8 cellular contexts compared by ENCODE assay signal in the genomic region with DNA sequence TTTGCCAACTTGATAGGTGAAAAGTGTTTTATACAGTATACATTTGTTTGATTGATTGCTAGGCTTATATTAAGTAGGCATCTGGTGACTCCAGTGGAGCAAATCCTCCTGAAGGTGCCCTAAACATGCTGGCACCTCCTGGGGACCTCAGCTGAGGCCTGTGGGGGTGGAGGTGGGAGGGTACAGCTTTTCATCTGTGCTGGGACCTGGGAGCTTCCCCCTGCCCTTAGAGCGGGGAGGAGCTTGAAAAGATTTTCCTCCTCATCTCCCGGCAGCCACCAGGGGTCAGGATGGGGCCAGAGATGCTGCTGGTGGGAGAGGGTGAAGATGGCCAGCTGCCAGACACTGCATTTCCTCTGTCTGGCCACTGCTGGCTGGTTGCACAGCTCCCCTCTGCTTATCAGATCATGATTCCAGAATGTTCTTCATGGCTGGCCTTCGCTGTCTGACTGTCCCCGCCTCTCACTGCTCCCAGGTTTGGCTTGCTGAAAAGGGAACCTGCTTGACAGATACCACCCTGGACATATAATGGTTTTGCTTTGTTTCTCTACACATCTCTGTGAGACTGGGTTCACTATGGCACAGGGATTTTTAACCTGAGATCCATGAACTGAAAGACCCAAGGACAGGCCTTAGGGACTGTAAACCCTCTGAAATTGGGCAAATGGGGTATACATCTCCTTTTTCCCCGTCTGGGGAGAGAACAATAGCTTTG. TPM values are rescaled to one million over a fixed set of nuclear protein-coding genes. Genes with fewer than 3 reads are reported as not detected.
DNase-seq lines count a peak whose midpoint lies in the region; ATAC-seq and TF ChIP-seq lines count a peak whose summit lies in the region.

No MANE protein-coding gene starts in this region.

- H3K9me3 Mint-ChIP-seq in neural crest cell = peaks cover 9% of the 10 kb centered on the region
- H3K9me3 Mint-ChIP-seq in stimulated activated naive CD8-positive, alpha-beta T cell treated with anti-CD3 and anti-CD28 coated beads, Interleukin-15, amount 100 ng/mL, for 72 hours = no peaks in the 10 kb centered on the region

- H3K27me3 Mint-ChIP-seq in neural crest cell (ENCODE audit: low read depth) = peaks cover 43% of the 10 kb centered on the region
- peaks cover 23% of the 10 kb centered on the region for H3K27me3 Mint-ChIP-seq in stimulated activated naive CD8-positive, alpha-beta T cell treated with anti-CD3 and anti-CD28 coated beads, Interleukin-15, amount 100 ng/mL, for 72 hours

- no peak overlapping the region for H3K27ac ChIP-seq in fibroblast of lung (ENCODE audit: insufficient read depth, low read length)

- H3K9ac ChIP-seq in fibroblast of lung (ENCODE audit: insufficient read depth, low read length) = no peak overlapping the region

- H3K27ac Mint-ChIP-seq in neural crest cell (ENCODE audit: unreplicated experiment) = no peak overlapping the region
- H3K27ac Mint-ChIP-seq in stimulated activated naive CD8-positive, alpha-beta T cell treated with anti-CD3 and anti-CD28 coated beads, Interleukin-15, amount 100 ng/mL, for 72 hours = no peak overlapping the region

- no peaks in the 10 kb centered on the region for H3K36me3 ChIP-seq in H7 (replicated peaks; ENCODE audit: control insufficient read depth, insufficient read depth, low read length)
- no peaks in the 10 kb centered on the region for H3K36me3 ChIP-seq in fibroblast of lung (ENCODE audit: control insufficient read depth, insufficient read depth, low read length)

- no peak overlapping the region for H2AFZ ChIP-seq in fibroblast of lung (ENCODE audit: low read length)

- H3K4me1 ChIP-seq in fibroblast of lung (ENCODE audit: control insufficient read depth, extremely low read depth, insufficient read depth, low read length) = peaks cover 2% of the 10 kb centered on the region

- no peaks in the 10 kb centered on the region for H3K36me3 Mint-ChIP-seq in neural crest cell (ENCODE audit: low read depth)

- H3K4me1 Mint-ChIP-seq in neural crest cell = no peaks in the 10 kb centered on the region
- H3K4me1 Mint-ChIP-seq in stimulated activated naive CD8-positive, alpha-beta T cell treated with anti-CD3 and anti-CD28 coated beads, Interleukin-15, amount 100 ng/mL, for 72 hours = peaks cover 12% of the 10 kb centered on the region

- DNase-seq in EL (peak; percentile 85), H7 (peak; percentile 93), LNCaP clone FGC (ENCODE audit: low read depth) (peak; percentile 72), fibroblast of lung (ENCODE audit: low read depth in 2 of 2) (peak; percentile 80), neural crest cell (ENCODE audit: low read depth, low spot score) (peak; percentile 78)
- DNase-seq in activated T-cell treated with anti-CD3 and anti-CD28 coated beads, Interleukin-2, amount 50 U/mL, for 48 hours = peak; percentile 91
- peak; percentile 79 to 86 for DNase-seq in stimulated activated naive CD8-positive, alpha-beta T cell treated with anti-CD3 and anti-CD28 coated beads, Interleukin-15, amount 100 ng/mL, for 72 hours

- H3K9me3 ChIP-seq in fibroblast of lung (ENCODE audit: control insufficient read depth, insufficient read depth, low read depth, low read length) = no peaks in the 10 kb centered on the region

- peak; percentile 100 for ATAC-seq in stimulated activated naive CD8-positive, alpha-beta T cell treated with anti-CD3 and anti-CD28 coated beads, Interleukin-15, amount 100 ng/mL, for 72 hours

- TF ChIP-seq CTCF in LNCaP clone FGC (IDR thresholded peaks at IDR 0.05; ENCODE audit: control insufficient read depth, extremely low read depth, insufficient read depth) (peak; percentile 87), fibroblast of lung (conservative IDR thresholded peaks at IDR 0.05 in 1 of 2, IDR thresholded peaks at IDR 0.05 in 1 of 2; ENCODE audit: low read depth in 1 of 2, low read length in 2 of 2) (peak; percentile 51 to 74), neural crest cell (conservative IDR thresholded peaks at IDR 0.05) (peak; percentile 89)

- no peaks in the 10 kb centered on the region for H4K20me1 ChIP-seq in fibroblast of lung (ENCODE audit: control insufficient read depth, extremely low read depth, insufficient read depth, low read length)

- H3K27me3 ChIP-seq in H7 (ENCODE audit: control insufficient read depth, insufficient read depth, low read length) (no peaks in the 10 kb centered on the region), fibroblast of lung (ENCODE audit: control insufficient read depth, insufficient read depth, low read length) (no peaks in the 10 kb centered on the region)

- no peaks in the 10 kb centered on the region for H3K79me2 ChIP-seq in fibroblast of lung (ENCODE audit: control insufficient read depth, insufficient read depth, low read length)

- no peak overlapping the region for H3K4me3 ChIP-seq in H7 (ENCODE audit: insufficient read depth, low read depth, low read length)
- H3K4me3 ChIP-seq in LNCaP clone FGC (ENCODE audit: low read depth, low read length) = no peak overlapping the region
- H3K4me3 ChIP-seq in fibroblast of lung (replicated peaks in 1 of 4; ENCODE audit: control extremely low read depth in 1 of 4, insufficient read depth in 1 of 4, low read depth in 3 of 4, low read length in 4 of 4) = no peak overlapping the region

- H3K4me2 ChIP-seq in fibroblast of lung (ENCODE audit: extremely low read depth, insufficient read depth, low read length) = no peak overlapping the region

- no peak overlapping the region for H3K4me3 Mint-ChIP-seq in neural crest cell
- H3K4me3 Mint-ChIP-seq in stimulated activated naive CD8-positive, alpha-beta T cell treated with anti-CD3 and anti-CD28 coated beads, Interleukin-15, amount 100 ng/mL, for 72 hours = peak overlapping the region in 1 of 2 donors; percentile 58

TF ChIP-seq in PFSK-1, 5 proteins besides CTCF, POLR2A, EP300 and RAD21:
- TF ChIP-seq TAF1 (IDR thresholded peaks at IDR 0.05; ENCODE audit: borderline replicate concordance, insufficient read depth, low read length) (no peak), FOXP2 (optimal IDR thresholded peaks at IDR 0.05; ENCODE audit: borderline replicate concordance, extremely low read depth, extremely low read length, insufficient read depth) (peak; percentile 13)

RNA-seq across cellular contexts. Expression of gene JPH4, which starts 10.5 kb away (rescaled TPM):
- total RNA-seq in H7 (2014; rRNA removed; shearing (Covaris generic)) = 1.4 and 2.0 TPM in 2 replicates
- 0.74 TPM for polyA plus RNA-seq in PFSK-1 (2012; ENCODE audit: insufficient read length, low read depth)
- not detected in 2 replicates for total RNA-seq in fibroblast of lung
- not detected in 2 replicates for polyA plus RNA-seq in fibroblast of lung
- polyA plus RNA-seq in fibroblast of lung (2012) = not detected in 2 replicates
- not detected in 2 replicates for polyA minus RNA-seq in fibroblast of lung (ENCODE audit: low replicate concordance)
- 1.3 and 1.4 TPM in 2 replicates for total RNA-seq in neural crest cell

RNA-seq across cellular contexts. Expression of gene AP1G2, which starts 21.4 kb away (rescaled TPM):
- total RNA-seq in H7 (2014; rRNA removed; shearing (Covaris generic)) = 83.3 and 94.9 TPM in 2 replicates
- 19.1 TPM for polyA plus RNA-seq in PFSK-1 (2012; ENCODE audit: insufficient read length, low read depth)
- 5.6 and 9.2 TPM in 2 replicates for total RNA-seq in fibroblast of lung
- 3.6 and 7.9 TPM in 2 replicates for polyA plus RNA-seq in fibroblast of lung
- polyA plus RNA-seq in fibroblast of lung (2012) = 5.2 and 7.9 TPM in 2 replicates
- 47.3 and 80.7 TPM in 2 replicates for polyA minus RNA-seq in fibroblast of lung (ENCODE audit: low replicate concordance)
- total RNA-seq in neural crest cell = 42.3 and 53.2 TPM in 2 replicates

RNA-seq across cellular contexts. Expression of gene THTPA, which starts 33.0 kb away (rescaled TPM):
- 12.1 and 14.0 TPM in 2 replicates for total RNA-seq in H7 (2014; rRNA removed; shearing (Covaris generic))
- 9.2 TPM for polyA plus RNA-seq in PFSK-1 (2012; ENCODE audit: insufficient read length, low read depth)
- total RNA-seq in fibroblast of lung (23.4 and 24.1 TPM in 2 replicates), neural crest cell (19.4 and 19.6 TPM in 2 replicates)
- polyA plus RNA-seq in fibroblast of lung = 7.8 and 10.1 TPM in 2 replicates
- 11.3 and 15.4 TPM in 2 replicates for polyA plus RNA-seq in fibroblast of lung (2012)
- 63.8 and 98.7 TPM in 2 replicates for polyA minus RNA-seq in fibroblast of lung (ENCODE audit: low replicate concordance)

RNA-seq across cellular contexts. Expression of gene ZFHX2, which starts 37.5 kb away (rescaled TPM):
- 2.2 and 3.4 TPM in 2 replicates for total RNA-seq in H7 (2014; rRNA removed; shearing (Covaris generic))
- polyA plus RNA-seq in PFSK-1 (2012; ENCODE audit: insufficient read length, low read depth) = 5.1 TPM
- 0.26 and 0.33 TPM in 2 replicates for total RNA-seq in fibroblast of lung
- 0.11 TPM in 1 of 2 replicates, not detected in the other for polyA plus RNA-seq in fibroblast of lung
- polyA plus RNA-seq in fibroblast of lung (2012) = 0.09 and 0.39 TPM in 2 replicates
- 0.55 and 1.3 TPM in 2 replicates for polyA minus RNA-seq in fibroblast of lung (ENCODE audit: low replicate concordance)
- total RNA-seq in neural crest cell = 9.9 and 11.0 TPM in 2 replicates

RNA-seq across cellular contexts. Expression of gene DHRS2, which starts 47.1 kb away (rescaled TPM):
- total RNA-seq in H7 (2014; rRNA removed; shearing (Covaris generic)) = 0.74 and 1.1 TPM in 2 replicates
- 16.7 TPM for polyA plus RNA-seq in PFSK-1 (2012; ENCODE audit: insufficient read length, low read depth)
- total RNA-seq in fibroblast of lung (not detected in 2 replicates), neural crest cell (not detected in 2 replicates)
- polyA plus RNA-seq in fibroblast of lung = 0.02 and 0.08 TPM in 2 replicates
- polyA plus RNA-seq in fibroblast of lung (2012) = not detected in 2 replicates
- polyA minus RNA-seq in fibroblast of lung (ENCODE audit: low replicate concordance) = not detected in 2 replicates
